ENCODE assay signal across 8 cellular contexts in the genomic region with DNA sequence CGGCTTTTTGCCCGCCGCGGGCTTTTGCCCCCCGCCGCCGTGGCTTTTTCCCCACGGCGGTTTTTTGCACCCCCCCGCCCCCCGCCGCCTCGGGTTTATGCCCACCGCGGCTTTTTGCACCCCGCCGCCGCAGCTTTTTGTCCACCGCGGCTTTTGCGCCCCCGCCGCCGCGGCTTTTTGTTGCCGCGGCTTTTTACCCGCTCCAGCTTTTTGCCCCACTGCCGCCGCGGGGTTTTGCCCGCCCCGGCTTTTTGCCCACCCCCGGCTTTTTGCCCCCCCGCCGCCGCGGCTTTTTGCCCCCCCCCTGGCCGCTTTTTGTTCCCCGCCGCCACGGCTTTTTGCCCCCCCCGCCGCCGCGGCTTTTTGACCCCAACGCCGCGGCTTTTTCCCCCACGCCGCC.
DNase-seq lines count a peak whose midpoint lies in the region; ATAC-seq, FAIRE-seq and TF ChIP-seq lines count a peak whose summit lies in the region.
"Not testable (repeated sequence)": the region's sequence is repeated elsewhere in the genome, so short reads cannot be mapped to it uniquely, and the experiment has no call there.

No MANE protein-coding gene starts in this region.

- H3K36me3 Mint-ChIP-seq in astrocyte (ENCODE audit: low read depth, unreplicated experiment), result not testable (repeated sequence)

- not testable (repeated sequence) for H2BK15ac ChIP-seq in IMR-90 (ENCODE audit: low read depth, low read length); mesendoderm (replicated peaks; ENCODE audit: low read depth)

- not testable (repeated sequence) for H2BK20ac ChIP-seq in IMR-90 (ENCODE audit: low read depth, low read length)

- H3K79me2 ChIP-seq in astrocyte (ENCODE audit: insufficient read depth, low read length); mesendoderm (ENCODE audit: control insufficient read depth, insufficient read depth, low read length): not testable (repeated sequence)

- not testable (repeated sequence) for H3K18ac ChIP-seq in IMR-90 (ENCODE audit: low read depth, low read length)
- peak overlapping the region; percentile 72 for H3K18ac ChIP-seq in mesendoderm (ENCODE audit: low read length)

- not testable (repeated sequence) for H3K9me1 ChIP-seq in IMR-90 (ENCODE audit: insufficient read depth, low read length)

- not testable (repeated sequence) for H3K14ac ChIP-seq in IMR-90 (replicated peaks; ENCODE audit: low read depth, low read length)

- not testable (repeated sequence) for TF ChIP-seq RAD21 in A549 (conservative IDR thresholded peaks at IDR 0.05 in 1 of 2, IDR thresholded peaks at IDR 0.05 in 1 of 2); IMR-90 (IDR thresholded peaks at IDR 0.05; ENCODE audit: low read length)

- intact Hi-C loops in IMR-90 (cut with micrococcal nuclease); left ventricle myocardium superior (cut with micrococcal nuclease); sciatic nerve (cut with DNase I); tibial artery (cut with DNase I; ENCODE audit: low total_unique reads): not testable (repeated sequence)

- not testable (repeated sequence) for FAIRE-seq in A549 (lab: Jason Lieb, UNC); astrocyte (lab: Jason Lieb, UNC)

- H3K56ac ChIP-seq in IMR-90 (ENCODE audit: extremely low read depth, insufficient read depth, low read length); mesendoderm (ENCODE audit: low read length): not testable (repeated sequence)

- not testable (repeated sequence) for H3K9ac ChIP-seq in IMR-90 (ENCODE audit: low read depth, low read length); astrocyte (ENCODE audit: low read length); mesendoderm (ENCODE audit: low read length)

- not testable (repeated sequence) for H3K27ac ChIP-seq in A549; IMR-90 (ENCODE audit: insufficient read depth, low read length); astrocyte (ENCODE audit: low read depth, low read length); effector memory CD4-positive, alpha-beta T cell (ENCODE audit: insufficient read depth, low read length, poor library complexity, severe bottlenecking); mesendoderm (ENCODE audit: low read depth, low read length); tibial artery

- not testable (repeated sequence) for H3K9me3 ChIP-seq in A549; IMR-90 (ENCODE audit: control insufficient read depth, insufficient read depth, low read length); astrocyte (ENCODE audit: insufficient read depth, low read depth, low read length); effector memory CD4-positive, alpha-beta T cell (ENCODE audit: control insufficient read depth, low read length); tibial artery

- H4K91ac ChIP-seq in IMR-90 (ENCODE audit: insufficient read depth, low read depth, low read length), result not testable (repeated sequence)

- not testable (repeated sequence) for TF ChIP-seq POLR2A in A549 (IDR thresholded peaks at IDR 0.05; ENCODE audit: low read length); IMR-90 (IDR thresholded peaks at IDR 0.05; ENCODE audit: low read depth, low read length)

- dilution Hi-C loops in IMR-90 (cut with HindIII; ENCODE audit: low sequenced_read_pairs, unreplicated experiment), result not testable (repeated sequence)

- not testable (repeated sequence) for H3K23ac ChIP-seq in IMR-90 (ENCODE audit: low read depth, low read length); mesendoderm (ENCODE audit: low read length)

- H3K4ac ChIP-seq in IMR-90 (ENCODE audit: low read depth, low read length); mesendoderm (ENCODE audit: low read depth, low read length): not testable (repeated sequence)

- ATAC-seq in A549; IMR-90 (ENCODE audit: low read depth); left ventricle myocardium superior; sciatic nerve: not testable (repeated sequence)

- TF ChIP-seq EP300 in A549 (IDR thresholded peaks at IDR 0.05), result not testable (repeated sequence)

- H3K4me1 ChIP-seq in A549, result peaks cover 13% of the 10 kb centered on the region; the same call in 2 of the 3 replicates
- H3K4me1 ChIP-seq in IMR-90 (ENCODE audit: control insufficient read depth, insufficient read depth, low read length); astrocyte (ENCODE audit: insufficient read depth, low read length); mesendoderm (ENCODE audit: control insufficient read depth, low read depth, low read length): not testable (repeated sequence)
- peaks cover 16% of the 10 kb centered on the region for H3K4me1 ChIP-seq in effector memory CD4-positive, alpha-beta T cell (ENCODE audit: control insufficient read depth, insufficient read depth, low read length, poor library complexity, severe bottlenecking)
- peaks cover 0 to 26% (median 19%) of the 10 kb centered on the region in 4 donors for H3K4me1 ChIP-seq in tibial artery

- H3K27me3 ChIP-seq in IMR-90 (ENCODE audit: control insufficient read depth, insufficient read depth, low read length) (peaks cover 16% of the 10 kb centered on the region), mesendoderm (ENCODE audit: insufficient read depth, low read length, poor library complexity) (peaks cover 12% of the 10 kb centered on the region), tibial artery (peaks cover 8 to 32% of the 10 kb centered on the region in 2 donors)
- not testable (repeated sequence) for H3K27me3 ChIP-seq in astrocyte (ENCODE audit: insufficient read depth, low read length)
- peaks cover 19% of the 10 kb centered on the region for H3K27me3 ChIP-seq in effector memory CD4-positive, alpha-beta T cell (replicated peaks; ENCODE audit: control insufficient read depth, insufficient read depth, low read length, poor library complexity, severe bottlenecking)

- H3K9me3 Mint-ChIP-seq in astrocyte (ENCODE audit: unreplicated experiment), result not testable (repeated sequence)

- H3K4me3 ChIP-seq in A549 (peak overlapping the region; percentile 53; the same call in 2 of the 3 replicates), tibial artery (peak overlapping the region; percentile 29 to 43)
- H3K4me3 ChIP-seq in IMR-90 (ENCODE audit: insufficient read depth, low read depth, low read length); astrocyte (ENCODE audit: insufficient read depth, low read depth, low read length); mesendoderm (ENCODE audit: low read length): not testable (repeated sequence)
- H3K4me3 ChIP-seq in effector memory CD4-positive, alpha-beta T cell (ENCODE audit: insufficient read depth, low read depth, low read length, poor library complexity, severe bottlenecking), result peak overlapping the region; percentile 34

- not testable (repeated sequence) for H2BK5ac ChIP-seq in IMR-90 (ENCODE audit: low read depth, low read length, poor library complexity, severe bottlenecking); mesendoderm (ENCODE audit: low read length)

- not testable (repeated sequence) for H2AK5ac ChIP-seq in IMR-90 (ENCODE audit: low read depth, low read length); mesendoderm (ENCODE audit: low read length)

- H3K4me1 Mint-ChIP-seq in astrocyte (ENCODE audit: low read depth, unreplicated experiment), result not testable (repeated sequence)

- not testable (repeated sequence) for H2AK9ac ChIP-seq in IMR-90 (replicated peaks; ENCODE audit: low read depth, low read length, poor library complexity)

- not testable (repeated sequence) for BruUV-seq in IMR-90 (replicated peaks; lab: Mats Ljungman, UMichigan)

- H3K27ac Mint-ChIP-seq in astrocyte (ENCODE audit: unreplicated experiment), result not testable (repeated sequence)

- H3K4me2 ChIP-seq in A549 (peak overlapping the region; percentile 96), astrocyte (ENCODE audit: low read length) (peak overlapping the region; percentile 73)
- H3K4me2 ChIP-seq in IMR-90 (ENCODE audit: low read depth, low read length); mesendoderm (ENCODE audit: low read length): not testable (repeated sequence)

- H4K8ac ChIP-seq in IMR-90 (ENCODE audit: low read depth in 2 of 2, low read length in 2 of 2); mesendoderm (ENCODE audit: low read depth, low read length): not testable (repeated sequence)

- H4K20me1 ChIP-seq in IMR-90 (ENCODE audit: insufficient read depth, low read length); astrocyte (ENCODE audit: insufficient read depth, low read length): not testable (repeated sequence)

- POLR2A ChIA-PET in A549 (lab: Yijun Ruan, JAX); IMR-90 (lab: Charles Lee; ENCODE audit: unreplicated experiment): not testable (repeated sequence)

- in situ Hi-C loops in IMR-90 (cut with MboI; ENCODE audit: low sequenced_read_pairs), result not testable (repeated sequence)

- not testable (repeated sequence) for DNase-seq in A549 (ENCODE audit: low read depth in 1 of 2, low spot score in 1 of 2); IMR-90; astrocyte (ENCODE audit: low read depth); effector memory CD4-positive, alpha-beta T cell; mesendoderm; tibial artery
- peak; percentile 30 for DNase-seq in left ventricle myocardium superior
- peak; percentile 55 for DNase-seq in sciatic nerve (ENCODE audit: low spot score)

- not testable (repeated sequence) for H2BK120ac ChIP-seq in IMR-90 (ENCODE audit: low read depth, low read length); mesendoderm (ENCODE audit: low read depth, low read length)

- WGBS in A549 (ENCODE audit: missing lambda C conversion rate), result 7% methylated on average over 22 of the region's 51 CpGs
- WGBS in IMR-90 (ENCODE audit: extremely low coverage in 2 of 2, insufficient read length in 1 of 2), 2 experiments, result 14% methylated on average over 16 of the region's 51 CpGs; no CpG with 5 or more reads in 1 of the 2 experiments
- WGBS in mesendoderm (ENCODE audit: extremely low coverage, insufficient coverage, low lambda C conversion rate), result no CpG with 5 or more reads among the region's 51 CpGs

- H3K36me3 ChIP-seq in IMR-90 (ENCODE audit: control insufficient read depth, insufficient read depth, low read length); astrocyte (ENCODE audit: insufficient read depth, low read length); effector memory CD4-positive, alpha-beta T cell (ENCODE audit: control insufficient read depth, insufficient read depth, low read length); mesendoderm (ENCODE audit: control insufficient read depth, insufficient read depth, low read length); tibial artery: not testable (repeated sequence)

- CTCF ChIA-PET in A549 (lab: Yijun Ruan, JAX); IMR-90 (lab: Yijun Ruan, JAX): not testable (repeated sequence)

- H2AFZ ChIP-seq in IMR-90 (replicated peaks; ENCODE audit: low read length, poor library complexity), result peak overlapping the region; percentile 70
- H2AFZ ChIP-seq in astrocyte (ENCODE audit: low read depth, low read length), result not testable (repeated sequence)

- TF ChIP-seq CTCF in A549 (IDR thresholded peaks at IDR 0.05); IMR-90 (conservative IDR thresholded peaks at IDR 0.05; ENCODE audit: low read depth, low read length); astrocyte (IDR thresholded peaks at IDR 0.05; ENCODE audit: insufficient read depth, low read depth, low read length); tibial artery (IDR thresholded peaks at IDR 0.05): not testable (repeated sequence)

- H3K27me3 Mint-ChIP-seq in astrocyte (ENCODE audit: low read depth, unreplicated experiment), result not testable (repeated sequence)

- not testable (repeated sequence) for H4K5ac ChIP-seq in IMR-90 (ENCODE audit: low read depth, low read length); mesendoderm (ENCODE audit: low read length)

- H3K79me1 ChIP-seq in IMR-90 (ENCODE audit: low read depth in 1 of 2, low read length in 2 of 2); mesendoderm (ENCODE audit: low read length): not testable (repeated sequence)

- not testable (repeated sequence) for H3K4me3 Mint-ChIP-seq in astrocyte (ENCODE audit: unreplicated experiment)
